ENCODE assay signal across 13 cellular contexts in the genomic region with DNA sequence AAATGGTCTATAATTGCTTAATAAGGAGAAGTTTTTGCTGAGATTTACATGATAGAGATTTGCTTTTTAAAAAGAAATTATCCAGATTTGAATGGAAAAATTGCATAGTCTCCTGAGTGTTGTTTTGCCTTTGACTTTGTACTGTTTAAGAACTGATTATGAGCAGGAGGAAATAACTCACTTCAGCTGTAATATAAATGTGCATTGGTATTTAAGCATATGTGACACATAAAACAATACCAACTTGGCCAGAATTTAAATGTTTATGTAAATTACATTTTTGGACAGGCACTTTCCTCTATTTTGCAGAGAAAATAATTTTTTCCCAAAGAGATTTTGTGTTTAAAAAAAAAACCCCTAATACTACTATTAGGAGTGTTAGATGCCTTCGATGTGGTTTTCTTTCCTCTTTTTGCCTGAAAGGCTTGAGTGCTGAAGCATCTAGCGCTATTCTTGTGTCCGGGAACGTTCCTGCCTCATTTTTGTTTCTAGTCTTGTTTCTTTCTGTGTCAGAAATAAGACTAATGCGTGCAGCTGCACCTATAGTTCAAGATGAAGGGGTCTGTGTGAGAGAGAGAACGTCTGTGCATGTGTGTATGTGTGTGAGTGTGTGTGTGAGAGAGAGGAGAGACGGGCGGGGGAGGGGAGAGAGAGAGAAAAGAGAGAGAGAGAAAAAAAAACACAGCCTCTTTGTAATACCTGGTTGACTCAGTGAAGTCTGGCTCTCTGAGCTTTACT.
DNase-seq lines count a peak whose midpoint lies in the region; ATAC-seq, FAIRE-seq and TF ChIP-seq lines count a peak whose summit lies in the region.
"Had no signal": no experiment of that assay in that cellular context is flagged by ENCODE, and none has a peak within 500 bp of the region (broad histone marks: within the 10 kb centered on the region; RNA-seq: fewer than 3 reads in every experiment).

No MANE protein-coding gene starts in this region.

- TF ChIP-seq POLR2A in GM18505 (IDR thresholded peaks at IDR 0.05; ENCODE audit: borderline replicate concordance, extremely low read depth, insufficient read depth, insufficient read length) = no peak
- TF ChIP-seq POLR2A in esophagus squamous epithelium (IDR thresholded peaks at IDR 0.05) = no peak

- H3K9me2 ChIP-seq in GM23338 (ENCODE audit: insufficient read depth) (no peaks in the 10 kb centered on the region), neural cell (ENCODE audit: insufficient read depth, low read length) (no peaks in the 10 kb centered on the region)

- H2AFZ ChIP-seq in GM23338 = no peak overlapping the region
- H2AFZ ChIP-seq in neural cell (ENCODE audit: low read depth, low read length) = no peak overlapping the region

- H3K27ac Mint-ChIP-seq in GM23338 = peak overlapping the region; percentile 53; the same call in 1 of the 2 replicates
- peak overlapping the region; percentile 71 for H3K27ac Mint-ChIP-seq in activated T-helper 1 cell treated with anti-CD3 and anti-CD28 coated beads, Interleukin-12 subunit alpha, Interleukin-12 subunit beta, Interleukin-2, Interleukin-4 antibody, amounts not matched to agents 30 ng/mL and 10 ng/mL and 1 ng/mL, durations not matched to agents 14 hours and 24 hours and 36 hours
- no peak overlapping the region for H3K27ac Mint-ChIP-seq in activated CD4-positive, alpha-beta memory T cell treated with anti-CD3 and anti-CD28 coated beads for 36 hours

- no peak overlapping the region for H3K4me3 ChIP-seq in GM23338
- peak overlapping the region; percentile 38 for H3K4me3 ChIP-seq in neural cell (ENCODE audit: low read length)
- no peak overlapping the region for H3K4me3 ChIP-seq in foreskin fibroblast (ENCODE audit: low read depth in 1 of 2, low read length in 2 of 2)
- H3K4me3 ChIP-seq in esophagus squamous epithelium = no peak overlapping the region

- WGBS in esophagus squamous epithelium, 2 donors = 52 to 64% methylated on average over 6 to 8 of the region's 8 CpGs

- TF ChIP-seq RAD21 in neural cell (conservative IDR thresholded peaks at IDR 0.05) = no peak

- peaks cover 45% of the 10 kb centered on the region for H3K4me1 Mint-ChIP-seq in GM23338
- H3K4me1 Mint-ChIP-seq in activated T-helper 1 cell treated with anti-CD3 and anti-CD28 coated beads, Interleukin-12 subunit alpha, Interleukin-12 subunit beta, Interleukin-2, Interleukin-4 antibody, amounts not matched to agents 30 ng/mL and 10 ng/mL and 1 ng/mL, durations not matched to agents 14 hours and 24 hours and 36 hours (ENCODE audit: low read depth) = peaks cover 17% of the 10 kb centered on the region
- peaks cover 43% of the 10 kb centered on the region for H3K4me1 Mint-ChIP-seq in activated CD4-positive, alpha-beta memory T cell treated with anti-CD3 and anti-CD28 coated beads for 36 hours (ENCODE audit: low read depth)

- ATAC-seq in GM18505 (IDR thresholded peaks at IDR 0.05; ENCODE audit: unreplicated experiment) (peak; percentile 48), GM23338 (no peak)

- H3K9me3 ChIP-seq in neural cell (ENCODE audit: low read length) (no peaks in the 10 kb centered on the region), esophagus squamous epithelium (no peaks in the 10 kb centered on the region)

- peaks cover 30% of the 10 kb centered on the region for H3K4me1 ChIP-seq in GM23338 (ENCODE audit: insufficient read depth)
- peaks cover 0 to 5% (median 0%) of the 10 kb centered on the region in 3 donors for H3K4me1 ChIP-seq in esophagus squamous epithelium

- H3K4me3 Mint-ChIP-seq in GM23338 = no peak overlapping the region
- no peak overlapping the region for H3K4me3 Mint-ChIP-seq in activated T-helper 1 cell treated with anti-CD3 and anti-CD28 coated beads, Interleukin-12 subunit alpha, Interleukin-12 subunit beta, Interleukin-2, Interleukin-4 antibody, amounts not matched to agents 30 ng/mL and 10 ng/mL and 1 ng/mL, durations not matched to agents 14 hours and 24 hours and 36 hours
- H3K4me3 Mint-ChIP-seq in activated CD4-positive, alpha-beta memory T cell treated with anti-CD3 and anti-CD28 coated beads for 36 hours = no peak overlapping the region

- peak overlapping the region; percentile 68 for H3K4me2 ChIP-seq in GM23338
- peak overlapping the region; percentile 25 for H3K4me2 ChIP-seq in neural cell (ENCODE audit: low read length)

- H4K20me1 ChIP-seq in GM23338 (replicated peaks; ENCODE audit: insufficient read depth) = no peaks in the 10 kb centered on the region
- H4K20me1 ChIP-seq in neural cell (ENCODE audit: insufficient read depth) = no peaks in the 10 kb centered on the region

- TF ChIP-seq CTCF in GM23338 (conservative IDR thresholded peaks at IDR 0.05; ENCODE audit: low read depth in 2 of 2) (no peak), neural cell (IDR thresholded peaks at IDR 0.05; ENCODE audit: poor library complexity, severe bottlenecking) (no peak), foreskin fibroblast (IDR thresholded peaks at IDR 0.05; ENCODE audit: low read depth, low read length) (no peak), esophagus squamous epithelium (IDR thresholded peaks at IDR 0.05) (no peak)

- H3K9ac ChIP-seq in neural cell (ENCODE audit: low read length) = peak overlapping the region; percentile 23

- peak overlapping the region; percentile 79; the same call in 1 of the 2 replicates for H3K27ac ChIP-seq in GM23338 (ENCODE audit: low read depth)
- H3K27ac ChIP-seq in neural cell (ENCODE audit: low read length) = peak overlapping the region; percentile 51
- H3K27ac ChIP-seq in esophagus squamous epithelium = no peak overlapping the region

- peaks cover 2% of the 10 kb centered on the region for H3K27me3 Mint-ChIP-seq in GM23338 (ENCODE audit: insufficient read depth, low read depth, poor library complexity)
- no peaks in the 10 kb centered on the region for H3K27me3 Mint-ChIP-seq in activated T-helper 1 cell treated with anti-CD3 and anti-CD28 coated beads, Interleukin-12 subunit alpha, Interleukin-12 subunit beta, Interleukin-2, Interleukin-4 antibody, amounts not matched to agents 30 ng/mL and 10 ng/mL and 1 ng/mL, durations not matched to agents 14 hours and 24 hours and 36 hours (ENCODE audit: insufficient read depth)
- no peaks in the 10 kb centered on the region for H3K27me3 Mint-ChIP-seq in activated CD4-positive, alpha-beta memory T cell treated with anti-CD3 and anti-CD28 coated beads for 36 hours

- no peaks in the 10 kb centered on the region for H3K9me3 Mint-ChIP-seq in GM23338
- H3K9me3 Mint-ChIP-seq in activated T-helper 1 cell treated with anti-CD3 and anti-CD28 coated beads, Interleukin-12 subunit alpha, Interleukin-12 subunit beta, Interleukin-2, Interleukin-4 antibody, amounts not matched to agents 30 ng/mL and 10 ng/mL and 1 ng/mL, durations not matched to agents 14 hours and 24 hours and 36 hours = no peaks in the 10 kb centered on the region
- H3K9me3 Mint-ChIP-seq in activated CD4-positive, alpha-beta memory T cell treated with anti-CD3 and anti-CD28 coated beads for 36 hours = no peaks in the 10 kb centered on the region

- no peaks in the 10 kb centered on the region; the same call in 1 of the 3 replicates for H3K36me3 Mint-ChIP-seq in GM23338 (ENCODE audit: low read depth)
- H3K36me3 Mint-ChIP-seq in activated T-helper 1 cell treated with anti-CD3 and anti-CD28 coated beads, Interleukin-12 subunit alpha, Interleukin-12 subunit beta, Interleukin-2, Interleukin-4 antibody, amounts not matched to agents 30 ng/mL and 10 ng/mL and 1 ng/mL, durations not matched to agents 14 hours and 24 hours and 36 hours (ENCODE audit: low read depth) = no peaks in the 10 kb centered on the region
- no peaks in the 10 kb centered on the region for H3K36me3 Mint-ChIP-seq in activated CD4-positive, alpha-beta memory T cell treated with anti-CD3 and anti-CD28 coated beads for 36 hours

- intact Hi-C loops in activated T-helper 1 cell treated with anti-CD3 and anti-CD28 coated beads, Interleukin-12 subunit alpha, Interleukin-12 subunit beta, Interleukin-2, Interleukin-4 antibody, amounts not matched to agents 30 ng/mL and 10 ng/mL and 1 ng/mL, durations not matched to agents 14 hours and 24 hours and 36 hours (cut with micrococcal nuclease) = no loop called here
- intact Hi-C loops in esophagus squamous epithelium (cut with DNase I) = no loop called here
- intact Hi-C loops in activated CD4-positive, alpha-beta memory T cell treated with anti-CD3 and anti-CD28 coated beads for 36 hours (cut with micrococcal nuclease) = loop anchor here (5.0 kb wide), 1 partner anchor 58 kb away; the partner anchor contains the start of gene TBL1X

- no peak for FAIRE-seq in HTR-8/SVneo (lab: Jason Lieb, UNC)

- no peaks in the 10 kb centered on the region for H3K27me3 ChIP-seq in GM23338 (ENCODE audit: insufficient read depth)
- H3K27me3 ChIP-seq in neural cell (ENCODE audit: insufficient read depth, low read depth, low read length) = no peaks in the 10 kb centered on the region
- no peaks in the 10 kb centered on the region for H3K27me3 ChIP-seq in esophagus squamous epithelium

- no peak for TF ChIP-seq EP300 in neural cell (conservative IDR thresholded peaks at IDR 0.05; ENCODE audit: poor library complexity, severe bottlenecking)

- DNase-seq in GM23338 (ENCODE audit: low spot score) = peak; percentile 28
- no peak for DNase-seq in activated T-helper 1 cell treated with anti-CD3 and anti-CD28 coated beads, Interleukin-12 subunit alpha, Interleukin-12 subunit beta, Interleukin-2, Interleukin-4 antibody, amounts not matched to agents 30 ng/mL and 10 ng/mL and 1 ng/mL, durations not matched to agents 14 hours and 24 hours and 36 hours (ENCODE audit: low spot score)
- no peak for DNase-seq in HTR-8/SVneo (ENCODE audit: insufficient read length, low spot score)
- no peak for DNase-seq in foreskin fibroblast
- no peak for DNase-seq in esophagus squamous epithelium (lab: John Stamatoyannopoulos, UW)
- no peak for DNase-seq in activated CD4-positive, alpha-beta memory T cell treated with anti-CD3 and anti-CD28 coated beads for 36 hours
- DNase-seq: activated CD4-positive, alpha-beta T cell treated with anti-CD3 and anti-CD28 coated beads, Interleukin-2, amount 50 U/mL, for 1 hour; amygdala; DMS79 treated with DMSO at 0.1 percent for 48 hours; kidney glomerular epithelial cell; NCI-H446 treated with DMSO at 0.1 percent for 48 hours had no signal

- H3K36me3 ChIP-seq in GM23338 (ENCODE audit: insufficient read depth) (no peaks in the 10 kb centered on the region), neural cell (ENCODE audit: insufficient read depth, low read length) (no peaks in the 10 kb centered on the region), esophagus squamous epithelium (no peaks in the 10 kb centered on the region)

- CTCF ChIA-PET in activated CD4-positive, alpha-beta memory T cell treated with anti-CD3 and anti-CD28 coated beads for 36 hours (lab: Charles Lee) = no interaction called here

- H3F3A ChIP-seq in GM23338 (replicated peaks; ENCODE audit: low read depth) (no peaks in the 10 kb centered on the region), neural cell (ENCODE audit: insufficient read depth, low read length, poor library complexity, severe bottlenecking) (no peaks in the 10 kb centered on the region)

- POLR2A ChIA-PET in activated CD4-positive, alpha-beta memory T cell treated with anti-CD3 and anti-CD28 coated beads for 36 hours (lab: Charles Lee) = no interaction called here

- H3K79me2 ChIP-seq in GM23338 (replicated peaks; ENCODE audit: insufficient read depth) = peaks cover 32% of the 10 kb centered on the region
- H3K79me2 ChIP-seq in neural cell (replicated peaks; ENCODE audit: insufficient read depth, low read length) = peaks cover 6% of the 10 kb centered on the region

Comparison
In these comparisons a context has a peak if more than half of its experiments do, and no peak if none do; other contexts are left out.
1. H3K27ac ChIP-seq: peak in GM23338 (single experiment) and neural cell (single experiment); none in esophagus squamous epithelium (0 of 4).